8 cellular contexts compared by ENCODE assay signal in the genomic region with DNA sequence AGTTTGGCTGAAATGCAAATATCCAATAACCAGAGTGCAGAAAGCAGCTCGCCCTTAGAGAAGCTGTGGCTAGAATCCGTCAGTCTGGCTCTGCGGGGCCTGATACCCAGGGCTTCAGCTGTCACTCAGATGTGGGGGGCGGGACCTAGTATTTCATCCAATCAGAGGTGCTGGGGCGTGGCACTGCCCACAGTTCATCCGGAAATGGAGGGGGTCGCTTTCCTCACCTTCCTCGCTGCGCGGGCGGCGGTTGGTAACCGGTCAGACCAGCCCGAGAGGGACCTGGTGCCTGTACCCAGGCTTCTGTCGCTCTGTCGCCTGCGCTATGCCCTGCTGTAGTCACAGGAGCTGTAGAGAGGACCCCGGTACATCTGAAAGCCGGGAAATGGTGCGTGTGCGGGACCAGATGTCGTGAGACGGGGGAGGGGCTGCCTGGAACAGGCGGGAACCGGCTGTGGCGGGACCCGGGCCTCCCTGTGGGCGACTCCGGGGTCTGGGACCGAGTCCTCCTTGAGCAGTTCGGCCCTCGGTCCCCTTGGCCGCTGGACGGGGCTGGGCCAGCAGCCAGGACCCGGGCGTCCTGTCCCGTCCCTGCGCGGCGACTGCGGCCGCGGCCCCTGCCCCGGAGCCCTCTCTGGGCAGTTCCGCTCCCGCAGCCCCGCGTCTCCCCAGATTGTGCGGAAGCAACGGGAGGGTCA. TPM values are rescaled to one million over a fixed set of nuclear protein-coding genes. Genes with fewer than 3 reads are reported as not detected.
DNase-seq lines count a peak whose midpoint lies in the region; ATAC-seq and TF ChIP-seq lines count a peak whose summit lies in the region.

ZNF700 (plus strand) TSS at position 222 of the 698 bp plus-strand sequence; CDS start at position 326, 104 bp downstream.

- no peaks in the 10 kb centered on the region for H3K9me3 ChIP-seq in WERI-Rb-1 (ENCODE audit: severe bottlenecking)
- H3K9me3 ChIP-seq in mammary epithelial cell (replicated peaks; ENCODE audit: insufficient read depth, low read length), result peaks cover 5% of the 10 kb centered on the region
- peaks cover under 1% of the 10 kb centered on the region; the same call in 1 of the 2 replicates for H3K9me3 ChIP-seq in iPS-20b (ENCODE audit: insufficient read depth, low read depth, low read length)

- no peaks in the 10 kb centered on the region for H4K20me1 ChIP-seq in mammary epithelial cell (ENCODE audit: insufficient read depth, low read length)

- under 1% methylated on average over 24 of the region's 50 CpGs for WGBS in mammary epithelial cell (ENCODE audit: low coverage, missing lambda C conversion rate)

- peaks cover 20% of the 10 kb centered on the region for H3K36me3 ChIP-seq in WERI-Rb-1
- H3K36me3 ChIP-seq in mammary epithelial cell (ENCODE audit: insufficient read depth, low read length), result no peaks in the 10 kb centered on the region
- no peaks in the 10 kb centered on the region for H3K36me3 ChIP-seq in iPS-20b (ENCODE audit: insufficient read depth, low read depth, low read length)

- peak; percentile 87 for ATAC-seq in GM18909 (IDR thresholded peaks at IDR 0.05; ENCODE audit: poor library complexity, unreplicated experiment)
- peak; percentile 83 for ATAC-seq in HG03159 (IDR thresholded peaks at IDR 0.05; ENCODE audit: unreplicated experiment)

- H3K4me2 ChIP-seq in mammary epithelial cell (ENCODE audit: insufficient read depth, low read depth, low read length), result peak within 1 kb of the TSS; percentile 93

- TF ChIP-seq CTCF in WERI-Rb-1 (IDR thresholded peaks at IDR 0.05; ENCODE audit: low read depth, low read length) (no peak), mammary epithelial cell (conservative IDR thresholded peaks at IDR 0.05 in 1 of 2, IDR thresholded peaks at IDR 0.05 in 1 of 2; ENCODE audit: extremely low read depth in 1 of 2, insufficient read depth in 1 of 2, low read depth in 1 of 2, low read length in 2 of 2) (no peak)

- H3K4me1 ChIP-seq in mammary epithelial cell (ENCODE audit: insufficient read depth, low read length) (peaks cover 6% of the 10 kb centered on the region), iPS-20b (ENCODE audit: insufficient read depth, low read length) (no peaks in the 10 kb centered on the region)

- H3K4me3 ChIP-seq in WERI-Rb-1 (ENCODE audit: low read depth, low read length) (peak within 1 kb of the TSS; percentile 65), mammary epithelial cell (replicated peaks in 1 of 3; ENCODE audit: insufficient read depth in 1 of 3, low read depth in 2 of 3, low read length in 3 of 3) (peak within 1 kb of the TSS; percentile 75 to 91 (median 79)), iPS-20b (ENCODE audit: low read length) (peak within 1 kb of the TSS; percentile 92), skin epidermis (peak within 1 kb of the TSS; percentile 66 to 97 (median 92))

- peaks cover 48% of the 10 kb centered on the region for H3K79me2 ChIP-seq in mammary epithelial cell (ENCODE audit: insufficient read depth, low read length)

- H3K27me3 ChIP-seq in WERI-Rb-1 (ENCODE audit: insufficient read depth, low read depth, severe bottlenecking), result no peaks in the 10 kb centered on the region
- H3K27me3 ChIP-seq in mammary epithelial cell (ENCODE audit: insufficient read depth, low read length), result no peaks in the 10 kb centered on the region
- no peaks in the 10 kb centered on the region for H3K27me3 ChIP-seq in iPS-20b (ENCODE audit: insufficient read depth, low read length)

- intact Hi-C loops in mammary epithelial cell (cut with micrococcal nuclease), result loop anchor here (1.0 to 5.0 kb wide), 3 partner anchors 40 to 216 kb away; partner anchors contain the start of gene ZNF763

- dilution Hi-C loops in mammary epithelial cell (cut with HindIII; ENCODE audit: low sequenced_read_pairs), result loop anchor here (5.0 kb wide), 2 partner anchors 88 to 207 kb away; no protein-coding TSS in a partner anchor

- in situ Hi-C loops in mammary epithelial cell (cut with MboI; ENCODE audit: low sequenced_read_pairs in 2 of 2), result no loop called here

- peak; percentile 95 for DNase-seq in AG08395 (ENCODE audit: low spot score)
- DNase-seq in NCI-H2227 (lab: John Stamatoyannopoulos, UW; ENCODE audit: unreplicated experiment), result peak; percentile 87
- DNase-seq in WERI-Rb-1, result peak; percentile 97
- peak; percentile 89 for DNase-seq in mammary epithelial cell

- TSS peak; percentile 55 for BruUV-seq in mammary epithelial cell (replicated peaks; lab: Mats Ljungman, UMichigan)

- peak within 1 kb of the TSS; percentile 71 for H3K9ac ChIP-seq in mammary epithelial cell (ENCODE audit: insufficient read depth, low read length)
- peak within 1 kb of the TSS; percentile 91 for H3K9ac ChIP-seq in iPS-20b (ENCODE audit: low read depth, low read length)

- H2AFZ ChIP-seq in mammary epithelial cell (ENCODE audit: low read depth, low read length), result peak within 1 kb of the TSS; percentile 95

- CTCF ChIA-PET in mammary epithelial cell (lab: Charles Lee; ENCODE audit: low non-redundant PET), result interaction anchor here (0.6 kb wide), 1 partner anchor 63 kb away, joined by 4 read pairs; no protein-coding TSS in a partner anchor

- peak within 1 kb of the TSS; percentile 95 for H3K27ac ChIP-seq in WERI-Rb-1
- H3K27ac ChIP-seq in mammary epithelial cell (ENCODE audit: insufficient read depth, low read depth, low read length), result peak within 1 kb of the TSS; percentile 65
- peak within 1 kb of the TSS; percentile 43 for H3K27ac ChIP-seq in iPS-20b (ENCODE audit: low read length)
- H3K27ac ChIP-seq in skin epidermis, result peak within 1 kb of the TSS; percentile 79 to 99 (median 98)

RNA-seq across cellular contexts. Expression of gene ZNF700, which starts in this region (rescaled TPM):
- total RNA-seq in mammary epithelial cell, result 10 to 100 TPM in 1 of 2 donors, 1 to 10 TPM in 1; 8.2 to 10.4 TPM
- polyA plus RNA-seq in mammary epithelial cell, result 3.1 TPM
- 3.0 TPM for polyA minus RNA-seq in mammary epithelial cell

Comparison
In these comparisons a context has a peak if more than half of its experiments do, and no peak if none do; other contexts are left out.
1. Peak in every context shown above with its lines: DNase-seq, ATAC-seq, H3K4me3 ChIP-seq and H3K27ac ChIP-seq.
2. H3K27ac ChIP-seq: peak in every context shown above with its lines; median percentile 98 in skin epidermis; 95 in WERI-Rb-1; 65 in mammary epithelial cell; 43 in iPS-20b.